8 cellular contexts compared by ENCODE assay signal in genomic region chr5:52915176-52915875, GRCh38.
DNase-seq lines count a peak whose midpoint lies in the region; ATAC-seq and TF ChIP-seq lines count a peak whose summit lies in the region.

No MANE protein-coding gene starts in this region.

- DNase-seq in 8988T (peak; percentile 15), GM13977 (ENCODE audit: low spot score) (peak; percentile 60), NCI-H1417 (lab: John Stamatoyannopoulos, UW) (peak; percentile 49 to 78 (median 65)), T-helper 17 cell (peak in 1 of 3 donors; percentile 18), spleen (no peak)

- ATAC-seq in HG02852 (IDR thresholded peaks at IDR 0.05; ENCODE audit: unreplicated experiment) (peak; percentile 99), T-helper 17 cell (peak; percentile 98)

- peak overlapping the region; percentile 16 for H3K27ac Mint-ChIP-seq in T-helper 17 cell
- H3K27ac Mint-ChIP-seq in brain = no peak overlapping the region

- H3K27ac ChIP-seq in spleen = peak overlapping the region in 7 of 8 donors; percentile 1 to 63 (median 42)

- H3K4me3 Mint-ChIP-seq in T-helper 17 cell (peak overlapping the region; percentile 80), brain (peak overlapping the region; percentile 81 to 84 (median 84))

- intact Hi-C loops in spleen (cut with DNase I; ENCODE audit: low total_unique reads) = loop anchor here (10.0 kb wide), 1 partner anchor 251 kb away; no protein-coding TSS in a partner anchor

- H3K4me1 ChIP-seq in spleen = peaks cover 5 to 30% (median 13%) of the 10 kb centered on the region in 6 donors

- H3K4me3 ChIP-seq in iPS-18c (ENCODE audit: insufficient read depth, low read depth, low read length) = peak overlapping the region; percentile 25; the same call in 1 of the 2 replicates
- peak overlapping the region in 1 of 8 donors; percentile 44 for H3K4me3 ChIP-seq in spleen

- in situ Hi-C loops in GM13977 (cut with MboI; ENCODE audit: low pct_unique_long_range_greater_than_20kb, low sequenced_read_pairs, unreplicated experiment) = no loop called here

- no peaks in the 10 kb centered on the region for H3K9me3 Mint-ChIP-seq in brain

- peaks cover 7% of the 10 kb centered on the region for H3K27me3 Mint-ChIP-seq in T-helper 17 cell
- no peaks in the 10 kb centered on the region for H3K27me3 Mint-ChIP-seq in brain

- peaks cover 0 to 41% (median 0%) of the 10 kb centered on the region in 6 donors for H3K36me3 ChIP-seq in spleen

- H3K36me3 Mint-ChIP-seq in T-helper 17 cell (ENCODE audit: low read depth) (peaks cover 2% of the 10 kb centered on the region), brain (no peaks in the 10 kb centered on the region)

- H3K4me1 Mint-ChIP-seq in T-helper 17 cell = peaks cover 10% of the 10 kb centered on the region
- H3K4me1 Mint-ChIP-seq in brain = no peaks in the 10 kb centered on the region

- H3K9me3 ChIP-seq in T-helper 17 cell (ENCODE audit: control insufficient read depth, low read length, poor library complexity, severe bottlenecking) (no peaks in the 10 kb centered on the region), iPS-18c (ENCODE audit: control insufficient read depth, insufficient read depth, low read length) (no peaks in the 10 kb centered on the region), spleen (no peaks in the 10 kb centered on the region)

- TF ChIP-seq POLR2A in spleen (IDR thresholded peaks at IDR 0.05) = no peak

- WGBS in spleen, 5 donors = 5 to 8% (median 6%) methylated on average over 4 of the region's 4 CpGs

- peak; percentile 59 for TF ChIP-seq CTCF in GM13977 (IDR thresholded peaks at IDR 0.05; ENCODE audit: extremely low read depth, insufficient read depth, missing control alignments)
- TF ChIP-seq CTCF in brain (conservative IDR thresholded peaks at IDR 0.05) = peak; percentile 89 to 98
- peak; percentile 30 to 80 (median 69) for TF ChIP-seq CTCF in spleen (IDR thresholded peaks at IDR 0.05 in 8 of 11, conservative IDR thresholded peaks at IDR 0.05 in 3 of 11)

- H3K27me3 ChIP-seq in spleen (replicated peaks in 1 of 7) = no peaks in the 10 kb centered on the region
